ENCODE assay signal across 1 cellular context in genomic region chr1:211344335-211344664, GRCh38.
A peak's percentile ranks its signal among the peaks of the same experiment; 100 is the strongest.
TF ChIP-seq lines count a peak whose summit lies in the region.

No MANE protein-coding gene starts in this region.

TF ChIP-seq in K562, 482 proteins besides CTCF, POLR2A, EP300 and RAD21 (continued from another document and continues in another):
- TF ChIP-seq RERE (CRISPR knock-in tag; IDR thresholded peaks at IDR 0.05; ENCODE audit: borderline replicate concordance) (no peak), MAZ (CRISPR knock-in tag; conservative IDR thresholded peaks at IDR 0.05 in 1 of 2, IDR thresholded peaks at IDR 0.05 in 1 of 2) (no peak), RBM34 (IDR thresholded peaks at IDR 0.05; ENCODE audit: borderline replicate concordance, insufficient read depth, low read length) (no peak), ZNF644 (tag; IDR thresholded peaks at IDR 0.05; ENCODE audit: low read depth) (peak; percentile 77; the same call in 1 of the 2 replicates), BRF1 (IDR thresholded peaks at IDR 0.05; ENCODE audit: borderline replicate concordance, extremely low read depth, insufficient read length) (no peak), PURB (CRISPR knock-in tag; IDR thresholded peaks at IDR 0.05; ENCODE audit: low read depth) (no peak), ZNF57 (CRISPR knock-in tag; IDR thresholded peaks at IDR 0.05) (no peak), STAT5A (IDR thresholded peaks at IDR 0.05; ENCODE audit: borderline replicate concordance, low read length) (no peak), SRSF7 (optimal IDR thresholded peaks at IDR 0.05; ENCODE audit: low read depth, low read length) (no peak), ZHX1 (conservative IDR thresholded peaks at IDR 0.05; ENCODE audit: low read length) (no peak), CC2D1A (IDR thresholded peaks at IDR 0.05) (no peak), ZNF175 (CRISPR knock-in tag; IDR thresholded peaks at IDR 0.05; ENCODE audit: low read depth) (no peak), THRA (IDR thresholded peaks at IDR 0.05) (no peak), ZNF224 (CRISPR knock-in tag; IDR thresholded peaks at IDR 0.05) (no peak), CREB3L1 (IDR thresholded peaks at IDR 0.05; ENCODE audit: borderline replicate concordance, low read depth) (no peak), CBX3 (IDR thresholded peaks at IDR 0.05; ENCODE audit: borderline replicate concordance in 1 of 2, low read length in 2 of 2) (no peak; a peak in 1 of 3 replicates), POLR2H (tag; IDR thresholded peaks at IDR 0.05; ENCODE audit: low read depth) (no peak), ETV5 (CRISPR knock-in tag; IDR thresholded peaks at IDR 0.05; ENCODE audit: low read depth) (no peak), SMARCA5 (IDR thresholded peaks at IDR 0.05) (no peak), PHTF2 (CRISPR knock-in tag; IDR thresholded peaks at IDR 0.05) (no peak), JUNB (CRISPR knock-in tag; conservative IDR thresholded peaks at IDR 0.05) (no peak), GABPB2 (CRISPR knock-in tag; conservative IDR thresholded peaks at IDR 0.05) (no peak), ZSCAN32 (CRISPR knock-in tag; IDR thresholded peaks at IDR 0.05) (no peak), HEY1 (CRISPR knock-in tag; IDR thresholded peaks at IDR 0.05; ENCODE audit: borderline replicate concordance) (0 out of 2 replicates have a peak, but pooled peaks have one; percentile 13), PCBP1 (IDR thresholded peaks at IDR 0.05; ENCODE audit: low read depth, low read length, poor library complexity, severe bottlenecking) (no peak), POLR3G (IDR thresholded peaks at IDR 0.05; ENCODE audit: extremely low read depth, insufficient read length, insufficient replicate concordance) (no peak), ATF1 (CRISPR knock-in tag; IDR thresholded peaks at IDR 0.05) (no peak), ATF1 (tag; IDR thresholded peaks at IDR 0.05) (no peak), CREM (IDR thresholded peaks at IDR 0.05; ENCODE audit: low read depth) (peak; percentile 39; the same call in 1 of the 2 replicates), ZNF75A (CRISPR knock-in tag; IDR thresholded peaks at IDR 0.05) (no peak), MYBL2 (IDR thresholded peaks at IDR 0.05; ENCODE audit: low read depth) (no peak), MYBL2 (CRISPR knock-in tag; IDR thresholded peaks at IDR 0.05; ENCODE audit: borderline replicate concordance) (no peak)
- TF ChIP-seq, protein P1, sequence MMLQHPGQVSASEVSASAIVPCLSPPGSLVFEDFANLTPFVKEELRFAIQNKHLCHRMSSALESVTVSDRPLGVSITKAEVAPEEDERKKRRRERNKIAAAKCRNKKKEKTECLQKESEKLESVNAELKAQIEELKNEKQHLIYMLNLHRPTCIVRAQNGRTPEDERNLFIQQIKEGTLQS (IDR thresholded peaks at IDR 0.05), result peak; percentile 19; the same call in 1 of the 2 replicates
- TF ChIP-seq, protein P1 (CRISPR knock-in tag; conservative IDR thresholded peaks at IDR 0.05), result no peak
- TF ChIP-seq, protein P2, sequence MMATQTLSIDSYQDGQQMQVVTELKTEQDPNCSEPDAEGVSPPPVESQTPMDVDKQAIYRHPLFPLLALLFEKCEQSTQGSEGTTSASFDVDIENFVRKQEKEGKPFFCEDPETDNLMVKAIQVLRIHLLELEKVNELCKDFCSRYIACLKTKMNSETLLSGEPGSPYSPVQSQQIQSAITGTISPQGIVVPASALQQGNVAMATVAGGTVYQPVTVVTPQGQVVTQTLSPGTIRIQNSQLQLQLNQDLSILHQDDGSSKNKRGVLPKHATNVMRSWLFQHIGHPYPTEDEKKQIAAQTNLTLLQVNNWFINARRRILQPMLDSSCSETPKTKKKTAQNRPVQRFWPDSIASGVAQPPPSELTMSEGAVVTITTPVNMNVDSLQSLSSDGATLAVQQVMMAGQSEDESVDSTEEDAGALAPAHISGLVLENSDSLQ (IDR thresholded peaks at IDR 0.05), result 0 out of 2 replicates have a peak, but pooled peaks have one; percentile 18
- TF ChIP-seq, protein P3, sequence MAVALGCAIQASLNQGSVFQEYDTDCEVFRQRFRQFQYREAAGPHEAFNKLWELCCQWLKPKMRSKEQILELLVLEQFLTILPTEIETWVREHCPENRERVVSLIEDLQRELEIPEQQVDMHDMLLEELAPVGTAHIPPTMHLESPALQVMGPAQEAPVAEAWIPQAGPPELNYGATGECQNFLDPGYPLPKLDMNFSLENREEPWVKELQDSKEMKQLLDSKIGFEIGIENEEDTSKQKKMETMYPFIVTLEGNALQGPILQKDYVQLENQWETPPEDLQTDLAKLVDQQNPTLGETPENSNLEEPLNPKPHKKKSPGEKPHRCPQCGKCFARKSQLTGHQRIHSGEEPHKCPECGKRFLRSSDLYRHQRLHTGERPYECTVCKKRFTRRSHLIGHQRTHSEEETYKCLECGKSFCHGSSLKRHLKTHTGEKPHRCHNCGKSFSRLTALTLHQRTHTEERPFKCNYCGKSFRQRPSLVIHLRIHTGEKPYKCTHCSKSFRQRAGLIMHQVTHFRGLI (CRISPR knock-in tag; IDR thresholded peaks at IDR 0.05), result no peak
- TF ChIP-seq, protein P4, sequence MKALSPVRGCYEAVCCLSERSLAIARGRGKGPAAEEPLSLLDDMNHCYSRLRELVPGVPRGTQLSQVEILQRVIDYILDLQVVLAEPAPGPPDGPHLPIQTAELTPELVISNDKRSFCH (CRISPR knock-in tag; IDR thresholded peaks at IDR 0.05), result no peak
- TF ChIP-seq, protein P4 (tag; IDR thresholded peaks at IDR 0.05), result 0 out of 2 replicates have a peak, but pooled peaks have one; percentile 39
- TF ChIP-seq, protein P5, sequence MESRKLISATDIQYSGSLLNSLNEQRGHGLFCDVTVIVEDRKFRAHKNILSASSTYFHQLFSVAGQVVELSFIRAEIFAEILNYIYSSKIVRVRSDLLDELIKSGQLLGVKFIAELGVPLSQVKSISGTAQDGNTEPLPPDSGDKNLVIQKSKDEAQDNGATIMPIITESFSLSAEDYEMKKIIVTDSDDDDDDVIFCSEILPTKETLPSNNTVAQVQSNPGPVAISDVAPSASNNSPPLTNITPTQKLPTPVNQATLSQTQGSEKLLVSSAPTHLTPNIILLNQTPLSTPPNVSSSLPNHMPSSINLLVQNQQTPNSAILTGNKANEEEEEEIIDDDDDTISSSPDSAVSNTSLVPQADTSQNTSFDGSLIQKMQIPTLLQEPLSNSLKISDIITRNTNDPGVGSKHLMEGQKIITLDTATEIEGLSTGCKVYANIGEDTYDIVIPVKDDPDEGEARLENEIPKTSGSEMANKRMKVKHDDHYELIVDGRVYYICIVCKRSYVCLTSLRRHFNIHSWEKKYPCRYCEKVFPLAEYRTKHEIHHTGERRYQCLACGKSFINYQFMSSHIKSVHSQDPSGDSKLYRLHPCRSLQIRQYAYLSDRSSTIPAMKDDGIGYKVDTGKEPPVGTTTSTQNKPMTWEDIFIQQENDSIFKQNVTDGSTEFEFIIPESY (CRISPR knock-in tag; IDR thresholded peaks at IDR 0.05), result no peak
- TF ChIP-seq, protein P6, sequence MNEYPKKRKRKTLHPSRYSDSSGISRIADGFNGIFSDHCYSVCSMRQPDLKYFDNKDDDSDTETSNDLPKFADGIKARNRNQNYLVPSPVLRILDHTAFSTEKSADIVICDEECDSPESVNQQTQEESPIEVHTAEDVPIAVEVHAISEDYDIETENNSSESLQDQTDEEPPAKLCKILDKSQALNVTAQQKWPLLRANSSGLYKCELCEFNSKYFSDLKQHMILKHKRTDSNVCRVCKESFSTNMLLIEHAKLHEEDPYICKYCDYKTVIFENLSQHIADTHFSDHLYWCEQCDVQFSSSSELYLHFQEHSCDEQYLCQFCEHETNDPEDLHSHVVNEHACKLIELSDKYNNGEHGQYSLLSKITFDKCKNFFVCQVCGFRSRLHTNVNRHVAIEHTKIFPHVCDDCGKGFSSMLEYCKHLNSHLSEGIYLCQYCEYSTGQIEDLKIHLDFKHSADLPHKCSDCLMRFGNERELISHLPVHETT (CRISPR knock-in tag; conservative IDR thresholded peaks at IDR 0.05 in 1 of 2, IDR thresholded peaks at IDR 0.05 in 1 of 2), result peak in 1 of 2 experiments; percentile 64; a peak in 1 of 4 replicates
- TF ChIP-seq, protein P7, sequence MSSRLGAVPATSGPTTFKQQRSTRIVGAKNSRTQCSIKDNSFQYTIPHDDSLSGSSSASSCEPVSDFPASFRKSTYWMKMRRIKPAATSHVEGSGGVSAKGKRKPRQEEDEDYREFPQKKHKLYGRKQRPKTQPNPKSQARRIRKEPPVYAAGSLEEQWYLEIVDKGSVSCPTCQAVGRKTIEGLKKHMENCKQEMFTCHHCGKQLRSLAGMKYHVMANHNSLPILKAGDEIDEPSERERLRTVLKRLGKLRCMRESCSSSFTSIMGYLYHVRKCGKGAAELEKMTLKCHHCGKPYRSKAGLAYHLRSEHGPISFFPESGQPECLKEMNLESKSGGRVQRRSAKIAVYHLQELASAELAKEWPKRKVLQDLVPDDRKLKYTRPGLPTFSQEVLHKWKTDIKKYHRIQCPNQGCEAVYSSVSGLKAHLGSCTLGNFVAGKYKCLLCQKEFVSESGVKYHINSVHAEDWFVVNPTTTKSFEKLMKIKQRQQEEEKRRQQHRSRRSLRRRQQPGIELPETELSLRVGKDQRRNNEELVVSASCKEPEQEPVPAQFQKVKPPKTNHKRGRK (tag; IDR thresholded peaks at IDR 0.05), result no peak
